Comparison of ENCODE assay signal across 10 cellular contexts in the genomic region with DNA sequence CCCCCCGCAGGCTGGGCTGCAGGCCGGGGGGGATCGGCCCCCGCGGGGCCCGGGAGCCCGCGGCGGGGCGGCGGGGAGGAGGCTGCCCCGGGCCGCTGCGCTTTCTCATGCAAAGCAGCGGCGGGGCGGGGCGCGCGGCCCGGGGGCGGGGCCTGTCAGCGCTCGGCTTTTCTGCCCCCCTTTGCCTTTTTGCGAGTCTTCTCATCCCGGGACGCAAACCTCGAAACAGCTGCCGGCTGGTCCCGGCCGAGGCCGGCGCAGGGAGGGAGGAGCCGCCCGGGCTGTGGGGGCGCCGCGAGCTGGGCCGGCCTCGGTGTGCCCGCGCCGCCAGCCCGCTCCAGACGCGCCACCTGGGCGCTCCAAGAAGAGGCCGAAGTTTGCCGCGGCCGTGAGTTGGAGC. TPM values are rescaled to one million over a fixed set of nuclear protein-coding genes. Genes with fewer than 3 reads are reported as not detected.
A peak's percentile ranks its signal among the peaks of the same experiment; 100 is the strongest.
DNase-seq lines count a peak whose midpoint lies in the region; ATAC-seq lines count a peak whose summit lies in the region.
"Had no signal": no experiment of that assay in that cellular context is flagged by ENCODE, and none has a peak within 500 bp of the region (broad histone marks: within the 10 kb centered on the region; RNA-seq: fewer than 3 reads in every experiment).

TSS of gene FZD10 (plus strand) at position 198 of the 400 bp plus-strand sequence. CDS start 479 bp downstream, outside the sequence.

- no peak for ATAC-seq in stimulated activated naive CD8-positive, alpha-beta T cell treated with anti-CD3 and anti-CD28 coated beads, Interleukin-15, Interleukin-2, amounts not matched to agents 100 U/mL and 50 U/mL, for 24 hours
- ATAC-seq in GM21528 (IDR thresholded peaks at IDR 0.05; ENCODE audit: low FRiP score, unreplicated experiment): no peak
- ATAC-seq: HCT116 had no signal

- peaks cover 42% of the 10 kb centered on the region for H3K27me3 ChIP-seq in MG63

- DNase-seq in MG63 (peak; percentile 49), astrocyte of the hippocampus (ENCODE audit: low read depth, low spot score) (peak; percentile 45), left kidney (ENCODE audit: low read depth, low spot score) (peak; percentile 90), MV-4-11 (lab: John Stamatoyannopoulos, UW) (no peak), KG1 (lab: John Stamatoyannopoulos, UW) (no peak), SIG-M5 treated with dmso at 0.1 percent for 504 hours (lab: John Stamatoyannopoulos, UW; ENCODE audit: unreplicated experiment) (no peak)
- DNase-seq in stimulated activated naive CD8-positive, alpha-beta T cell treated with anti-CD3 and anti-CD28 coated beads, Interleukin-15, Interleukin-2, amounts not matched to agents 100 U/mL and 50 U/mL, for 24 hours: peak; percentile 27
- DNase-seq: T1000 had no signal

- 0 out of 2 replicates have a peak within 1 kb of the TSS, but pooled peaks have one; percentile 13 for H3K4me3 ChIP-seq in MG63

- no peaks in the 10 kb centered on the region for H3K9me3 ChIP-seq in MG63

- H3K36me3 ChIP-seq in MG63: no peaks in the 10 kb centered on the region

RNA-seq across cellular contexts. Expression of gene FZD10, which starts in this region (rescaled TPM):
- not detected in 2 replicates for total RNA-seq in MG63 (2014; rRNA removed; shearing (Covaris generic); ENCODE audit: low replicate concordance)

Comparison
In these comparisons a context has a peak if more than half of its experiments do, and no peak if none do; other contexts are left out.
1. Peak in DNase-seq and H3K4me3 ChIP-seq in MG63; RNA of the gene not detected or under 1 TPM.
2. DNase-seq: peak in astrocyte of the hippocampus (single experiment), left kidney (single experiment) and stimulated activated naive CD8-positive, alpha-beta T cell treated with anti-CD3 and anti-CD28 coated beads, Interleukin-15, Interleukin-2, amounts not matched to agents 100 U/mL and 50 U/mL, for 24 hours (single experiment); none in MV-4-11 (single experiment), KG1 (single experiment) and SIG-M5 treated with dmso at 0.1 percent for 504 hours (single experiment).